ENCODE assay signal across 8 cellular contexts in genomic region chr1:155017021-155017945, GRCh38. TPM values are rescaled to one million over a fixed set of nuclear protein-coding genes. Genes with fewer than 3 reads are reported as not detected.
DNase-seq lines count a peak whose midpoint lies in the region; ATAC-seq, FAIRE-seq and TF ChIP-seq lines count a peak whose summit lies in the region.

No MANE protein-coding gene starts in this region.

- H3K27ac ChIP-seq in coronary artery (peak overlapping the region; percentile 84 to 97), HepG2 (ENCODE audit: extremely low read length, insufficient read depth, low read length) (peak overlapping the region; percentile 74)

- H3K4me3 Mint-ChIP-seq in activated CD4-positive, alpha-beta T cell treated with anti-CD3 and anti-CD28 coated beads, Interleukin-2, amount 10 ng/mL, durations not matched to agents 7 days and 5 days: no peak overlapping the region

- no peak overlapping the region for H2AFZ ChIP-seq in HepG2 (ENCODE audit: low read length)

- peaks cover 70% of the 10 kb centered on the region for H3K4me1 Mint-ChIP-seq in activated CD4-positive, alpha-beta T cell treated with anti-CD3 and anti-CD28 coated beads, Interleukin-2, amount 10 ng/mL, durations not matched to agents 7 days and 5 days

- TF ChIP-seq CTCF in coronary artery (IDR thresholded peaks at IDR 0.05) (peak; percentile 99), HepG2 (CRISPR knock-in tag; IDR thresholded peaks at IDR 0.05) (peak; percentile 99)

- ATAC-seq in GM18858 (IDR thresholded peaks at IDR 0.05; ENCODE audit: unreplicated experiment) (peak; percentile 63), HG03135 (IDR thresholded peaks at IDR 0.05; ENCODE audit: unreplicated experiment) (peak; percentile 71), HepG2 (peak; percentile 88)

- peak overlapping the region; percentile 32; the same call in 1 of the 2 replicates for H3K9ac ChIP-seq in HepG2 (ENCODE audit: insufficient read depth, low read depth, low read length)

- POLR2A ChIA-PET in activated CD4-positive, alpha-beta T cell treated with anti-CD3 and anti-CD28 coated beads, Interleukin-2, amount 10 ng/mL, durations not matched to agents 7 days and 5 days (lab: Charles Lee): interaction anchor here (1.4 kb wide), 1 partner anchor 62 kb away, joined by 7 read pairs; no protein-coding TSS in a partner anchor
- POLR2A ChIA-PET in HepG2 (lab: Yijun Ruan, JAX): interaction anchor here (0.6 to 8.2 kb wide), 17 partner anchors 8 to 109 kb away, joined by 3 to 90 read pairs (median 7); partner anchors contain the start of genes ADAM15, FLAD1, PBXIP1 and PYGO2

- TF ChIP-seq RAD21 in HepG2 (CRISPR knock-in tag; IDR thresholded peaks at IDR 0.05): peak; percentile 99

- H3K9me3 ChIP-seq in HepG2 (ENCODE audit: low read length): no peaks in the 10 kb centered on the region

- H4K20me1 ChIP-seq in HepG2 (ENCODE audit: insufficient read depth, low read length): peaks cover 6% of the 10 kb centered on the region; the same call in 1 of the 2 replicates

- peak; percentile 92 for DNase-seq in A172 (ENCODE audit: low spot score)
- peak; percentile 67 for DNase-seq in NCI-H510A treated with DMSO at 0.1 percent for 48 hours (lab: John Stamatoyannopoulos, UW)
- peak; percentile 85 for DNase-seq in activated CD4-positive, alpha-beta T cell treated with anti-CD3 and anti-CD28 coated beads, Interleukin-2, amount 10 ng/mL, durations not matched to agents 7 days and 5 days
- DNase-seq in coronary artery (ENCODE audit: low spot score): peak; percentile 96
- DNase-seq in HepG2 (ENCODE audit: low spot score): peak; percentile 88
- DNase-seq in stimulated activated CD4-positive, alpha-beta T cell treated with anti-CD3 and anti-CD28 coated beads, Interleukin-2, amount 100 ng/mL, for 4 hours (ENCODE audit: low read depth): peak; percentile 95

- H3K27me3 ChIP-seq in HepG2 (ENCODE audit: control insufficient read depth in 1 of 2, insufficient read depth in 2 of 2, low read length in 2 of 2): no peaks in the 10 kb centered on the region

- H3K36me3 Mint-ChIP-seq in activated CD4-positive, alpha-beta T cell treated with anti-CD3 and anti-CD28 coated beads, Interleukin-2, amount 10 ng/mL, durations not matched to agents 7 days and 5 days (ENCODE audit: low read depth): peaks cover 59% of the 10 kb centered on the region

- peaks cover 2% of the 10 kb centered on the region for H3K79me2 ChIP-seq in HepG2 (ENCODE audit: insufficient read depth, low read length)

- H3K4me3 ChIP-seq in coronary artery (peak overlapping the region; percentile 79), HepG2 (replicated peaks in 1 of 3; ENCODE audit: insufficient read depth in 1 of 3, low read depth in 2 of 3, low read length in 3 of 3) (peak overlapping the region in 2 of 3 experiments; percentile 48 to 61; a peak in 5 of 6 replicates)

- H3K36me3 ChIP-seq in HepG2 (replicated peaks in 1 of 2; ENCODE audit: control insufficient read depth in 1 of 2, insufficient read depth in 2 of 2, low read length in 2 of 2): peaks cover 7 to 26% of the 10 kb centered on the region in 2 experiments; a peak in 4 of 5 replicates

- in situ Hi-C loops in HepG2 (cut with HindIII; ENCODE audit: extremely low pct_ligation_motif_present, low pct_unique_long_range_greater_than_20kb): no loop called here

- intact Hi-C loops in HepG2 (cut with micrococcal nuclease; ENCODE audit: unreplicated experiment): loop anchor here (1.0 kb wide), 3 partner anchors 16 to 111 kb away; partner anchors contain the start of gene SHC1

- H3K4me2 ChIP-seq in HepG2 (ENCODE audit: low read depth, low read length): peak overlapping the region; percentile 79

- no TSS peak for BruUV-seq in HepG2 (replicated peaks; lab: Mats Ljungman, UMichigan)

- peak; percentile 18 for FAIRE-seq in HepG2 (lab: Jason Lieb, UNC)

- TF ChIP-seq POLR2A in HepG2 (IDR thresholded peaks at IDR 0.05; ENCODE audit: insufficient read depth in 1 of 2, low read depth in 2 of 2, low read length in 2 of 2): peak in 1 of 2 experiments; percentile 42; a peak in 1 of 4 replicates

- CTCF ChIA-PET in activated CD4-positive, alpha-beta T cell treated with anti-CD3 and anti-CD28 coated beads, Interleukin-2, amount 10 ng/mL, durations not matched to agents 7 days and 5 days (lab: Charles Lee): interaction anchor here (0.5 to 17.4 kb wide), 34 partner anchors 9 to 458 kb away, joined by 3 to 222 read pairs (median 4); partner anchors contain the start of genes ADAM15, DCST1, DCST2 and FLAD1
- CTCF ChIA-PET in HepG2 (lab: Yijun Ruan, JAX; ENCODE audit: low intra/inter-chr PET ratio, low total read pairs): interaction anchor here (0.6 to 2.8 kb wide), 17 partner anchors 13 to 110 kb away, joined by 3 to 54 read pairs (median 7); partner anchors contain the start of genes CKS1B, FLAD1, LENEP and PBXIP1

- no peaks in the 10 kb centered on the region for H3K27me3 Mint-ChIP-seq in activated CD4-positive, alpha-beta T cell treated with anti-CD3 and anti-CD28 coated beads, Interleukin-2, amount 10 ng/mL, durations not matched to agents 7 days and 5 days

- peak in 1 of 2 experiments; percentile 20; a peak in 1 of 4 replicates for TF ChIP-seq EP300 in HepG2 (IDR thresholded peaks at IDR 0.05; ENCODE audit: low read depth in 2 of 2, low read length in 2 of 2)
- TF ChIP-seq EP300 in HepG2 (CRISPR knock-in tag; IDR thresholded peaks at IDR 0.05; ENCODE audit: borderline replicate concordance): peak; percentile 52; the same call in 1 of the 2 replicates

- H3K27ac Mint-ChIP-seq in activated CD4-positive, alpha-beta T cell treated with anti-CD3 and anti-CD28 coated beads, Interleukin-2, amount 10 ng/mL, durations not matched to agents 7 days and 5 days: peak overlapping the region; percentile 84

- no peaks in the 10 kb centered on the region for H3K9me3 Mint-ChIP-seq in activated CD4-positive, alpha-beta T cell treated with anti-CD3 and anti-CD28 coated beads, Interleukin-2, amount 10 ng/mL, durations not matched to agents 7 days and 5 days

- WGBS in HepG2 (ENCODE audit: low lambda C conversion rate): 32% methylated on average over 6 of the region's 49 CpGs

- H3K4me1 ChIP-seq in HepG2 (ENCODE audit: insufficient read depth, low read length): peaks cover 43% of the 10 kb centered on the region

RNA-seq across cellular contexts. Expression of gene ZBTB7B, which starts 14.7 kb away (rescaled TPM):
- 27.3 and 29.5 TPM in 2 replicates for total RNA-seq in A172 (2014; rRNA removed; shearing (Covaris generic))
- 100 to 1,000 TPM; 112 to 127 TPM for total RNA-seq in activated CD4-positive, alpha-beta T cell treated with anti-CD3 and anti-CD28 coated beads, Interleukin-2, amount 10 ng/mL, durations not matched to agents 7 days and 5 days
- total RNA-seq in HepG2 (2016; rRNA removed; fragmentation: Illumina TruSeq; extraction: Trizol): 10.1 and 15.5 TPM in 2 replicates
- 2.1 and 2.9 TPM in 2 replicates for total RNA-seq in HepG2 (2016; cell fraction: cytosol; rRNA removed; fragmentation: Illumina TruSeq; extraction: Trizol; ENCODE audit: low read depth)
- 9.4 and 15.2 TPM in 2 replicates for total RNA-seq in HepG2 (2016; cell fraction: insoluble cytoplasmic fraction; rRNA removed; fragmentation: Illumina TruSeq; extraction: Trizol)
- 7.3 and 8.2 TPM in 2 replicates for total RNA-seq in HepG2 (2016; cell fraction: membrane; rRNA removed; fragmentation: Illumina TruSeq; extraction: Trizol)
- 12.6 TPM in 2 replicates for total RNA-seq in HepG2 (2016; cell fraction: nucleus; rRNA removed; fragmentation: Illumina TruSeq; extraction: Trizol)
- polyA plus RNA-seq in HepG2 (2011; rRNA removed): 17.5 and 22.3 TPM in 2 replicates
- polyA plus RNA-seq in HepG2 (2011; cell fraction: cytosol; rRNA removed): 15.0 and 19.2 TPM in 2 replicates
- polyA plus RNA-seq in HepG2 (2011; cell fraction: nucleus; rRNA removed): 45.5 and 50.7 TPM in 2 replicates
- 9.8 and 10.8 TPM in 2 replicates for polyA plus RNA-seq in HepG2 (2012)
- polyA plus RNA-seq in HepG2 (2016; cell fraction: cytosol; fragmentation: Illumina TruSeq; extraction: Trizol; ENCODE audit: low read depth): 1.1 and 1.7 TPM in 2 replicates
- 10.5 and 12.2 TPM in 2 replicates for polyA plus RNA-seq in HepG2 (2016; cell fraction: insoluble cytoplasmic fraction; fragmentation: Illumina TruSeq; extraction: Trizol; ENCODE audit: low read depth)
- 4.4 and 5.4 TPM in 2 replicates for polyA plus RNA-seq in HepG2 (2016; cell fraction: membrane; fragmentation: Illumina TruSeq; extraction: Trizol; ENCODE audit: low read depth)
- 31.6 and 39.9 TPM in 2 replicates for polyA plus RNA-seq in HepG2 (2016; cell fraction: nucleus; fragmentation: Illumina TruSeq; extraction: Trizol; ENCODE audit: insufficient read depth, low read depth)
- 32.5 and 45.9 TPM in 2 replicates for polyA minus RNA-seq in HepG2 (2011; rRNA and poly(A)+ RNA removed; ENCODE audit: low replicate concordance)
- polyA minus RNA-seq in HepG2 (2011; cell fraction: cytosol; rRNA and poly(A)+ RNA removed): 9.9 and 13.2 TPM in 2 replicates
- 10.3 and 13.3 TPM in 2 replicates for polyA minus RNA-seq in HepG2 (2011; cell fraction: nucleus; rRNA and poly(A)+ RNA removed)

RNA-seq across cellular contexts. Expression of gene DCST2, which starts 16.3 kb away (rescaled TPM):
- 0.90 TPM in 1 of 2 replicates, not detected in the other for total RNA-seq in A172 (2014; rRNA removed; shearing (Covaris generic))
- under 1 TPM; 0.50 to 0.73 TPM for total RNA-seq in activated CD4-positive, alpha-beta T cell treated with anti-CD3 and anti-CD28 coated beads, Interleukin-2, amount 10 ng/mL, durations not matched to agents 7 days and 5 days
- not detected in 2 replicates for total RNA-seq in HepG2 (2016; rRNA removed; fragmentation: Illumina TruSeq; extraction: Trizol)
- total RNA-seq in HepG2 (2016; cell fraction: cytosol; rRNA removed; fragmentation: Illumina TruSeq; extraction: Trizol; ENCODE audit: low read depth): not detected in 2 replicates
- not detected in 2 replicates for total RNA-seq in HepG2 (2016; cell fraction: insoluble cytoplasmic fraction; rRNA removed; fragmentation: Illumina TruSeq; extraction: Trizol)
- not detected in 2 replicates for total RNA-seq in HepG2 (2016; cell fraction: membrane; rRNA removed; fragmentation: Illumina TruSeq; extraction: Trizol)
- total RNA-seq in HepG2 (2016; cell fraction: nucleus; rRNA removed; fragmentation: Illumina TruSeq; extraction: Trizol): not detected in 2 replicates
- 0.74 and 0.80 TPM in 2 replicates for polyA plus RNA-seq in HepG2 (2011; rRNA removed)
- 0.17 and 0.19 TPM in 2 replicates for polyA plus RNA-seq in HepG2 (2011; cell fraction: cytosol; rRNA removed)
- 7.8 and 11.4 TPM in 2 replicates for polyA plus RNA-seq in HepG2 (2011; cell fraction: nucleus; rRNA removed)
- 0.35 and 1.6 TPM in 2 replicates for polyA plus RNA-seq in HepG2 (2012)
- 0.29 TPM in 1 of 2 replicates, not detected in the other for polyA plus RNA-seq in HepG2 (2016; cell fraction: cytosol; fragmentation: Illumina TruSeq; extraction: Trizol; ENCODE audit: low read depth)
- not detected in 2 replicates for polyA plus RNA-seq in HepG2 (2016; cell fraction: insoluble cytoplasmic fraction; fragmentation: Illumina TruSeq; extraction: Trizol; ENCODE audit: low read depth)
- polyA plus RNA-seq in HepG2 (2016; cell fraction: membrane; fragmentation: Illumina TruSeq; extraction: Trizol; ENCODE audit: low read depth): not detected in 2 replicates
- polyA plus RNA-seq in HepG2 (2016; cell fraction: nucleus; fragmentation: Illumina TruSeq; extraction: Trizol; ENCODE audit: insufficient read depth, low read depth): 0.29 TPM in 1 of 2 replicates, not detected in the other
- 0.08 and 2.6 TPM in 2 replicates for polyA minus RNA-seq in HepG2 (2011; rRNA and poly(A)+ RNA removed; ENCODE audit: low replicate concordance)
- not detected in 2 replicates for polyA minus RNA-seq in HepG2 (2011; cell fraction: cytosol; rRNA and poly(A)+ RNA removed)
- 0.37 TPM in 1 of 2 replicates, not detected in the other for polyA minus RNA-seq in HepG2 (2011; cell fraction: nucleus; rRNA and poly(A)+ RNA removed)

RNA-seq across cellular contexts. Expression of gene DCST1, which starts 16.3 kb away (rescaled TPM):
- not detected in 2 replicates for total RNA-seq in A172 (2014; rRNA removed; shearing (Covaris generic))
- total RNA-seq in activated CD4-positive, alpha-beta T cell treated with anti-CD3 and anti-CD28 coated beads, Interleukin-2, amount 10 ng/mL, durations not matched to agents 7 days and 5 days: not detected
- total RNA-seq in HepG2 (2016; rRNA removed; fragmentation: Illumina TruSeq; extraction: Trizol): not detected in 2 replicates
- total RNA-seq in HepG2 (2016; cell fraction: cytosol; rRNA removed; fragmentation: Illumina TruSeq; extraction: Trizol; ENCODE audit: low read depth): not detected in 2 replicates
- total RNA-seq in HepG2 (2016; cell fraction: insoluble cytoplasmic fraction; rRNA removed; fragmentation: Illumina TruSeq; extraction: Trizol): not detected in 2 replicates
- not detected in 2 replicates for total RNA-seq in HepG2 (2016; cell fraction: membrane; rRNA removed; fragmentation: Illumina TruSeq; extraction: Trizol)
- not detected in 2 replicates for total RNA-seq in HepG2 (2016; cell fraction: nucleus; rRNA removed; fragmentation: Illumina TruSeq; extraction: Trizol)
- polyA plus RNA-seq in HepG2 (2011; rRNA removed): 0.04 TPM in 1 of 2 replicates, not detected in the other
- not detected in 2 replicates for polyA plus RNA-seq in HepG2 (2011; cell fraction: cytosol; rRNA removed)
- 0.19 and 0.24 TPM in 2 replicates for polyA plus RNA-seq in HepG2 (2011; cell fraction: nucleus; rRNA removed)
- polyA plus RNA-seq in HepG2 (2012): not detected in 2 replicates
- polyA plus RNA-seq in HepG2 (2016; cell fraction: cytosol; fragmentation: Illumina TruSeq; extraction: Trizol; ENCODE audit: low read depth): not detected in 2 replicates
- not detected in 2 replicates for polyA plus RNA-seq in HepG2 (2016; cell fraction: insoluble cytoplasmic fraction; fragmentation: Illumina TruSeq; extraction: Trizol; ENCODE audit: low read depth)
- polyA plus RNA-seq in HepG2 (2016; cell fraction: membrane; fragmentation: Illumina TruSeq; extraction: Trizol; ENCODE audit: low read depth): not detected in 2 replicates
- not detected in 2 replicates for polyA plus RNA-seq in HepG2 (2016; cell fraction: nucleus; fragmentation: Illumina TruSeq; extraction: Trizol; ENCODE audit: insufficient read depth, low read depth)
- polyA minus RNA-seq in HepG2 (2011; rRNA and poly(A)+ RNA removed; ENCODE audit: low replicate concordance): not detected in 2 replicates
- polyA minus RNA-seq in HepG2 (2011; cell fraction: cytosol; rRNA and poly(A)+ RNA removed): not detected in 2 replicates
- polyA minus RNA-seq in HepG2 (2011; cell fraction: nucleus; rRNA and poly(A)+ RNA removed): not detected in 2 replicates

RNA-seq across cellular contexts. Expression of gene LENEP, which starts 23.9 kb away (rescaled TPM):
- not detected in 2 replicates for total RNA-seq in A172 (2014; rRNA removed; shearing (Covaris generic))
- total RNA-seq in activated CD4-positive, alpha-beta T cell treated with anti-CD3 and anti-CD28 coated beads, Interleukin-2, amount 10 ng/mL, durations not matched to agents 7 days and 5 days: 1 to 10 TPM in 1 of 2 experiments, under 1 TPM in 1; 0.85 to 1.0 TPM
- 0.29 TPM in 1 of 2 replicates, not detected in the other for total RNA-seq in HepG2 (2016; rRNA removed; fragmentation: Illumina TruSeq; extraction: Trizol)
- not detected in 2 replicates for total RNA-seq in HepG2 (2016; cell fraction: cytosol; rRNA removed; fragmentation: Illumina TruSeq; extraction: Trizol; ENCODE audit: low read depth)
- total RNA-seq in HepG2 (2016; cell fraction: insoluble cytoplasmic fraction; rRNA removed; fragmentation: Illumina TruSeq; extraction: Trizol): 0.32 TPM in 1 of 2 replicates, not detected in the other
- total RNA-seq in HepG2 (2016; cell fraction: membrane; rRNA removed; fragmentation: Illumina TruSeq; extraction: Trizol): not detected in 2 replicates
- total RNA-seq in HepG2 (2016; cell fraction: nucleus; rRNA removed; fragmentation: Illumina TruSeq; extraction: Trizol): 1.1 and 1.3 TPM in 2 replicates
- polyA plus RNA-seq in HepG2 (2011; rRNA removed): not detected in 2 replicates
- polyA plus RNA-seq in HepG2 (2011; cell fraction: cytosol; rRNA removed): not detected in 2 replicates
- 0.29 and 0.40 TPM in 2 replicates for polyA plus RNA-seq in HepG2 (2011; cell fraction: nucleus; rRNA removed)
- polyA plus RNA-seq in HepG2 (2012): not detected in 2 replicates
- not detected in 2 replicates for polyA plus RNA-seq in HepG2 (2016; cell fraction: cytosol; fragmentation: Illumina TruSeq; extraction: Trizol; ENCODE audit: low read depth)
- not detected in 2 replicates for polyA plus RNA-seq in HepG2 (2016; cell fraction: insoluble cytoplasmic fraction; fragmentation: Illumina TruSeq; extraction: Trizol; ENCODE audit: low read depth)
- polyA plus RNA-seq in HepG2 (2016; cell fraction: membrane; fragmentation: Illumina TruSeq; extraction: Trizol; ENCODE audit: low read depth): not detected in 2 replicates
- not detected in 2 replicates for polyA plus RNA-seq in HepG2 (2016; cell fraction: nucleus; fragmentation: Illumina TruSeq; extraction: Trizol; ENCODE audit: insufficient read depth, low read depth)
- polyA minus RNA-seq in HepG2 (2011; rRNA and poly(A)+ RNA removed; ENCODE audit: low replicate concordance): 1.3 and 7.6 TPM in 2 replicates
- not detected in 2 replicates for polyA minus RNA-seq in HepG2 (2011; cell fraction: cytosol; rRNA and poly(A)+ RNA removed)
- 1.6 TPM in 1 of 2 replicates, not detected in the other for polyA minus RNA-seq in HepG2 (2011; cell fraction: nucleus; rRNA and poly(A)+ RNA removed)

RNA-seq across cellular contexts. Expression of gene ADAM15, which starts 33.8 kb away (rescaled TPM):
- total RNA-seq in A172 (2014; rRNA removed; shearing (Covaris generic)): 144 and 154 TPM in 2 replicates
- total RNA-seq in activated CD4-positive, alpha-beta T cell treated with anti-CD3 and anti-CD28 coated beads, Interleukin-2, amount 10 ng/mL, durations not matched to agents 7 days and 5 days: 10 to 100 TPM; 40.2 to 45.0 TPM
- total RNA-seq in HepG2 (2016; rRNA removed; fragmentation: Illumina TruSeq; extraction: Trizol): 12.3 and 25.6 TPM in 2 replicates
- total RNA-seq in HepG2 (2016; cell fraction: cytosol; rRNA removed; fragmentation: Illumina TruSeq; extraction: Trizol; ENCODE audit: low read depth): 9.4 and 10.0 TPM in 2 replicates
- 11.8 and 25.5 TPM in 2 replicates for total RNA-seq in HepG2 (2016; cell fraction: insoluble cytoplasmic fraction; rRNA removed; fragmentation: Illumina TruSeq; extraction: Trizol)
- 12.6 and 15.4 TPM in 2 replicates for total RNA-seq in HepG2 (2016; cell fraction: membrane; rRNA removed; fragmentation: Illumina TruSeq; extraction: Trizol)
- total RNA-seq in HepG2 (2016; cell fraction: nucleus; rRNA removed; fragmentation: Illumina TruSeq; extraction: Trizol): 22.9 and 27.4 TPM in 2 replicates
- 17.9 and 24.0 TPM in 2 replicates for polyA plus RNA-seq in HepG2 (2011; rRNA removed)
- polyA plus RNA-seq in HepG2 (2011; cell fraction: cytosol; rRNA removed): 12.5 and 21.6 TPM in 2 replicates
- polyA plus RNA-seq in HepG2 (2011; cell fraction: nucleus; rRNA removed): 100 and 115 TPM in 2 replicates
- polyA plus RNA-seq in HepG2 (2012): 14.8 and 20.2 TPM in 2 replicates
- polyA plus RNA-seq in HepG2 (2016; cell fraction: cytosol; fragmentation: Illumina TruSeq; extraction: Trizol; ENCODE audit: low read depth): 8.0 and 8.2 TPM in 2 replicates
- polyA plus RNA-seq in HepG2 (2016; cell fraction: insoluble cytoplasmic fraction; fragmentation: Illumina TruSeq; extraction: Trizol; ENCODE audit: low read depth): 10.2 and 14.0 TPM in 2 replicates
- polyA plus RNA-seq in HepG2 (2016; cell fraction: membrane; fragmentation: Illumina TruSeq; extraction: Trizol; ENCODE audit: low read depth): 11.2 and 16.1 TPM in 2 replicates
- polyA plus RNA-seq in HepG2 (2016; cell fraction: nucleus; fragmentation: Illumina TruSeq; extraction: Trizol; ENCODE audit: insufficient read depth, low read depth): 65.2 and 66.0 TPM in 2 replicates
- 69.0 and 416 TPM in 2 replicates for polyA minus RNA-seq in HepG2 (2011; rRNA and poly(A)+ RNA removed; ENCODE audit: low replicate concordance)
- polyA minus RNA-seq in HepG2 (2011; cell fraction: cytosol; rRNA and poly(A)+ RNA removed): 13.6 and 23.7 TPM in 2 replicates
- 19.4 and 22.5 TPM in 2 replicates for polyA minus RNA-seq in HepG2 (2011; cell fraction: nucleus; rRNA and poly(A)+ RNA removed)

Comparison
In these comparisons a context has a peak if more than half of its experiments do, and no peak if none do; other contexts are left out.
1. Peak in every context shown above with its lines: DNase-seq, ATAC-seq, H3K4me3 ChIP-seq and H3K27ac ChIP-seq.